In the genomic region with DNA sequence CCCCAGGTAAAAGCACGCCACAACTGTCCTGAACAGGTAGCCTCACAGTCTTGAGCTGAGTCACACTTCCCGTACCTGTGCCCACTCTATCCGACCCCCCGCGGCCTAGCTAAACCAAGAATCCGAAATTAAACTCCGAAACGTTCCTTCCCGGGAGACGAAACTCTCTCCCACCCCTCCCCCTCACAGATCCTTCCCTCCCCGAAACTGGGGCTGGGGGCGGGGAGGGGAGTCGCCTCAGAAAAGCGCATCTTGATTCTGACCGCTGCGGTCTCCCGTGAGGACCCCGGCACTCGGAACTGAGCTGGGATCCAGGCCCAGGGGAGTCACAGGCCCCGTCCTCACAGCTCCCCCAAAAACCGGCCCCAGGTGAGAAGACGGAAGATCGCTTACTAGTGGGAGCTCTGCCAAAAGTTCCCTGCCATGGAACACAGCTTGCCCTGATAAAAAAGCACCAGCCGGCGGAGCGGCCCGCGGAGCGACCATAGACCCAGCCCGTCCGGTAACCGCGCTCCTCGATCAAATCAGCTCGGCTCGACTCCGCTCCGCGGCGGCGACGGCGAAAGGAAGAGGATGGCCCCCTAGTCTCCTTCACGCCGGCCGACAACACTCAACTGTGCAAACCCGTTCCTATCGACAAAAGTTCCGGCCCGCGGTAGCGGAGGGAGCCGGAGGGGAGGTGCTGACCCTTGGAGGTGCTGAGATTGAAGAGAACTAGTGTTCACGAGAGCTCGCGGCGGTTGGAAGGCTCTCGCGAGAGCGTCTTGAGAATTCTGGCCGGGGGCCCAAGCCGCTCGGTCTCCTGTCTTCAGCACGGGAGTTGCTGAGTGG, we compare ENCODE assay signal across 8 cellular contexts. TPM values are rescaled to one million over a fixed set of nuclear protein-coding genes. Genes with fewer than 3 reads are reported as not detected.
DNase-seq lines count a peak whose midpoint lies in the region; TF ChIP-seq lines count a peak whose summit lies in the region.

A gene with protein sequence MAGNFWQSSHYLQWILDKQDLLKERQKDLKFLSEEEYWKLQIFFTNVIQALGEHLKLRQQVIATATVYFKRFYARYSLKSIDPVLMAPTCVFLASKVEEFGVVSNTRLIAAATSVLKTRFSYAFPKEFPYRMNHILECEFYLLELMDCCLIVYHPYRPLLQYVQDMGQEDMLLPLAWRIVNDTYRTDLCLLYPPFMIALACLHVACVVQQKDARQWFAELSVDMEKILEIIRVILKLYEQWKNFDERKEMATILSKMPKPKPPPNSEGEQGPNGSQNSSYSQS (minus strand): TSS at position 558 of the 831 bp plus-strand sequence. CDS start 133 bp downstream, at position 425.

- H3K36me3 ChIP-seq in HEK293 (ENCODE audit: control insufficient read depth in 2 of 2, insufficient read depth in 1 of 2, low read length in 2 of 2) (no peaks in the 10 kb centered on the region), SK-N-MC (ENCODE audit: insufficient read depth, low read length) (peaks cover 2% of the 10 kb centered on the region; the same call in 1 of the 2 replicates), suprapubic skin (no peaks in the 10 kb centered on the region)

- TF ChIP-seq EP300 in suprapubic skin (IDR thresholded peaks at IDR 0.05) = no peak

- under 1% methylated on average over 49 of the region's 64 CpGs for WGBS in suprapubic skin

- no peaks in the 10 kb centered on the region for H3K9me3 ChIP-seq in HEK293 (ENCODE audit: control insufficient read depth, insufficient read depth, low read depth, low read length)
- H3K9me3 ChIP-seq in SK-N-MC (ENCODE audit: low read depth, low read length) = no peaks in the 10 kb centered on the region
- H3K9me3 ChIP-seq in suprapubic skin = no peaks in the 10 kb centered on the region

- no peak for TF ChIP-seq CTCF in HEK293 (tag by site-specific recombination; IDR thresholded peaks at IDR 0.05)
- no peak for TF ChIP-seq CTCF in suprapubic skin (IDR thresholded peaks at IDR 0.05)

- peak within 1 kb of the TSS; percentile 92 for H3K9ac ChIP-seq in SK-N-MC (ENCODE audit: insufficient read length)

- TF ChIP-seq POLR2A in suprapubic skin (IDR thresholded peaks at IDR 0.05) = peak in 1 of 2 donors; percentile 55

- H3K27ac ChIP-seq in HEK293 (ENCODE audit: extremely low read depth, low read depth, low read length) (peak within 1 kb of the TSS; percentile 83), SK-N-MC (peak within 1 kb of the TSS; percentile 81), suprapubic skin (peak within 1 kb of the TSS; percentile 90)

- H3K4me3 ChIP-seq in HEK293 (ENCODE audit: low read depth, low read length) = peak within 1 kb of the TSS; percentile 64
- peak within 1 kb of the TSS; percentile 95 for H3K4me3 ChIP-seq in SK-N-MC
- peak within 1 kb of the TSS; percentile 86 for H3K4me3 ChIP-seq in suprapubic skin

- H3K4me1 ChIP-seq in HEK293 (ENCODE audit: control insufficient read depth, insufficient read depth, low read length) (peaks cover 5% of the 10 kb centered on the region; the same call in 1 of the 2 replicates), suprapubic skin (peaks cover 25% of the 10 kb centered on the region)

- DNase-seq in GF-D8 (lab: John Stamatoyannopoulos, UW) = peak; percentile 91
- DNase-seq in MV-4-11 (lab: John Stamatoyannopoulos, UW) = peak; percentile 86
- peak; percentile 88 for DNase-seq in SK-N-MC (ENCODE audit: low read depth, low spot score)
- peak; percentile 89 for DNase-seq in activated naive CD4-positive, alpha-beta T cell treated with anti-CD3 and anti-CD28 coated beads, Interleukin-2, amount 50 U/mL, for 16 hours
- DNase-seq in globus pallidus (ENCODE audit: low spot score) = peak; percentile 74
- DNase-seq in nucleus accumbens (lab: John Stamatoyannopoulos, UW) = peak; percentile 50 to 93 (median 78)
- peak; percentile 95 to 96 for DNase-seq in suprapubic skin (ENCODE audit: low spot score in 2 of 2)

- CTCF ChIA-PET in HEK293 (lab: Yijun Ruan, JAX) = interaction anchor here (0.6 to 1.7 kb wide), 10 partner anchors 15 to 422 kb away, joined by 3 to 5 read pairs (median 3); no protein-coding TSS in a partner anchor

- POLR2A ChIA-PET in HEK293 (lab: Yijun Ruan, JAX) = interaction anchor here (0.6 to 2.7 kb wide), 33 partner anchors 8 to 897 kb away, joined by 3 to 30 read pairs (median 5); a partner anchor contains a TSS

- no peaks in the 10 kb centered on the region for H3K27me3 ChIP-seq in suprapubic skin

TF ChIP-seq in HEK293, 187 proteins besides CTCF, POLR2A, EP300 and RAD21 (continues in another document):
- TF ChIP-seq ZNF571 (tag by site-specific recombination; IDR thresholded peaks at IDR 0.05) = no peak
- peak; percentile 74 for TF ChIP-seq GLIS1 (tag by site-specific recombination; IDR thresholded peaks at IDR 0.05)
- TF ChIP-seq ZFP69B (tag by site-specific recombination; IDR thresholded peaks at IDR 0.05) = peak; percentile 86
- TF ChIP-seq, protein P1, sequence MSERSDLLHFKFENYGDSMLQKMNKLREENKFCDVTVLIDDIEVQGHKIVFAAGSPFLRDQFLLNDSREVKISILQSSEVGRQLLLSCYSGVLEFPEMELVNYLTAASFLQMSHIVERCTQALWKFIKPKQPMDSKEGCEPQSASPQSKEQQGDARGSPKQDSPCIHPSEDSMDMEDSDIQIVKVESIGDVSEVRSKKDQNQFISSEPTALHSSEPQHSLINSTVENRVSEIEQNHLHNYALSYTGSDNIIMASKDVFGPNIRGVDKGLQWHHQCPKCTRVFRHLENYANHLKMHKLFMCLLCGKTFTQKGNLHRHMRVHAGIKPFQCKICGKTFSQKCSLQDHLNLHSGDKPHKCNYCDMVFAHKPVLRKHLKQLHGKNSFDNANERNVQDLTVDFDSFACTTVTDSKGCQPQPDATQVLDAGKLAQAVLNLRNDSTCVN (tag by site-specific recombination; optimal IDR thresholded peaks at IDR 0.05) = peak; percentile 85
- no peak for TF ChIP-seq ZNF354C (tag by site-specific recombination; IDR thresholded peaks at IDR 0.05; ENCODE audit: borderline replicate concordance, low read depth)
- TF ChIP-seq, protein P2, sequence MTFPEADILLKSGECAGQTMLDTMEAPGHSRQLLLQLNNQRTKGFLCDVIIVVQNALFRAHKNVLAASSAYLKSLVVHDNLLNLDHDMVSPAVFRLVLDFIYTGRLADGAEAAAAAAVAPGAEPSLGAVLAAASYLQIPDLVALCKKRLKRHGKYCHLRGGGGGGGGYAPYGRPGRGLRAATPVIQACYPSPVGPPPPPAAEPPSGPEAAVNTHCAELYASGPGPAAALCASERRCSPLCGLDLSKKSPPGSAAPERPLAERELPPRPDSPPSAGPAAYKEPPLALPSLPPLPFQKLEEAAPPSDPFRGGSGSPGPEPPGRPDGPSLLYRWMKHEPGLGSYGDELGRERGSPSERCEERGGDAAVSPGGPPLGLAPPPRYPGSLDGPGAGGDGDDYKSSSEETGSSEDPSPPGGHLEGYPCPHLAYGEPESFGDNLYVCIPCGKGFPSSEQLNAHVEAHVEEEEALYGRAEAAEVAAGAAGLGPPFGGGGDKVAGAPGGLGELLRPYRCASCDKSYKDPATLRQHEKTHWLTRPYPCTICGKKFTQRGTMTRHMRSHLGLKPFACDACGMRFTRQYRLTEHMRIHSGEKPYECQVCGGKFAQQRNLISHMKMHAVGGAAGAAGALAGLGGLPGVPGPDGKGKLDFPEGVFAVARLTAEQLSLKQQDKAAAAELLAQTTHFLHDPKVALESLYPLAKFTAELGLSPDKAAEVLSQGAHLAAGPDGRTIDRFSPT (tag by site-specific recombination; IDR thresholded peaks at IDR 0.05) = no peak
- peak; percentile 64; the same call in 1 of the 2 replicates for TF ChIP-seq OSR2 (tag by site-specific recombination; IDR thresholded peaks at IDR 0.05)
- 0 out of 2 replicates have a peak, but pooled peaks have one; percentile 54 for TF ChIP-seq ZSCAN23 (tag by site-specific recombination; IDR thresholded peaks at IDR 0.05)
- 0 out of 2 replicates have a peak, but pooled peaks have one; percentile 20 for TF ChIP-seq ZFP3 (tag by site-specific recombination; IDR thresholded peaks at IDR 0.05; ENCODE audit: low read depth)
- TF ChIP-seq KLF16 (tag by site-specific recombination; IDR thresholded peaks at IDR 0.05) = peak; percentile 91; the same call in 1 of the 2 replicates
- TF ChIP-seq ZNF311 (tag by site-specific recombination; IDR thresholded peaks at IDR 0.05; ENCODE audit: borderline replicate concordance) = no peak
- TF ChIP-seq, protein P3, sequence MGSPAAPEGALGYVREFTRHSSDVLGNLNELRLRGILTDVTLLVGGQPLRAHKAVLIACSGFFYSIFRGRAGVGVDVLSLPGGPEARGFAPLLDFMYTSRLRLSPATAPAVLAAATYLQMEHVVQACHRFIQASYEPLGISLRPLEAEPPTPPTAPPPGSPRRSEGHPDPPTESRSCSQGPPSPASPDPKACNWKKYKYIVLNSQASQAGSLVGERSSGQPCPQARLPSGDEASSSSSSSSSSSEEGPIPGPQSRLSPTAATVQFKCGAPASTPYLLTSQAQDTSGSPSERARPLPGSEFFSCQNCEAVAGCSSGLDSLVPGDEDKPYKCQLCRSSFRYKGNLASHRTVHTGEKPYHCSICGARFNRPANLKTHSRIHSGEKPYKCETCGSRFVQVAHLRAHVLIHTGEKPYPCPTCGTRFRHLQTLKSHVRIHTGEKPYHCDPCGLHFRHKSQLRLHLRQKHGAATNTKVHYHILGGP (tag by site-specific recombination; IDR thresholded peaks at IDR 0.05) = no peak
- no peak for TF ChIP-seq ZNF302 (tag by site-specific recombination; IDR thresholded peaks at IDR 0.05; ENCODE audit: low read depth)
- TF ChIP-seq SALL2 (tag by site-specific recombination; IDR thresholded peaks at IDR 0.05; ENCODE audit: borderline replicate concordance) = no peak
- peak; percentile 81 for TF ChIP-seq SETDB1 (IDR thresholded peaks at IDR 0.05; ENCODE audit: insufficient read length, low read length)
- TF ChIP-seq, protein P4, sequence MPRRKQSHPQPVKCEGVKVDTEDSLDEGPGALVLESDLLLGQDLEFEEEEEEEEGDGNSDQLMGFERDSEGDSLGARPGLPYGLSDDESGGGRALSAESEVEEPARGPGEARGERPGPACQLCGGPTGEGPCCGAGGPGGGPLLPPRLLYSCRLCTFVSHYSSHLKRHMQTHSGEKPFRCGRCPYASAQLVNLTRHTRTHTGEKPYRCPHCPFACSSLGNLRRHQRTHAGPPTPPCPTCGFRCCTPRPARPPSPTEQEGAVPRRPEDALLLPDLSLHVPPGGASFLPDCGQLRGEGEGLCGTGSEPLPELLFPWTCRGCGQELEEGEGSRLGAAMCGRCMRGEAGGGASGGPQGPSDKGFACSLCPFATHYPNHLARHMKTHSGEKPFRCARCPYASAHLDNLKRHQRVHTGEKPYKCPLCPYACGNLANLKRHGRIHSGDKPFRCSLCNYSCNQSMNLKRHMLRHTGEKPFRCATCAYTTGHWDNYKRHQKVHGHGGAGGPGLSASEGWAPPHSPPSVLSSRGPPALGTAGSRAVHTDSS (tag by site-specific recombination; IDR thresholded peaks at IDR 0.05) = peak; percentile 86
- peak; percentile 16; the same call in 1 of the 2 replicates for TF ChIP-seq ZNF10 (tag by site-specific recombination; IDR thresholded peaks at IDR 0.05)
- TF ChIP-seq HOXD13 (CRISPR knock-in tag; IDR thresholded peaks at IDR 0.05; ENCODE audit: borderline replicate concordance) = no peak; the same call in 1 of the 2 replicates
- no peak for TF ChIP-seq ZNF830 (tag by site-specific recombination; IDR thresholded peaks at IDR 0.05; ENCODE audit: low read depth)

RNA-seq across cellular contexts. Expression of the gene that starts here (rescaled TPM):
- total RNA-seq in suprapubic skin = 10 to 100 TPM; 38.4 to 63.4 (median 46.5) TPM

Comparison
In these comparisons a context has a peak if more than half of its experiments do, and no peak if none do; other contexts are left out.
1. Peak in every context shown above with its lines: DNase-seq, H3K4me3 ChIP-seq and H3K27ac ChIP-seq.